ENCODE assay signal across 28 cellular contexts in genomic region chr16:4833584-4833983, GRCh38. TPM values are rescaled to one million over a fixed set of nuclear protein-coding genes. Genes with fewer than 3 reads are reported as not detected.
DNase-seq lines count a peak whose midpoint lies in the region; ATAC-seq, FAIRE-seq and TF ChIP-seq lines count a peak whose summit lies in the region.
"Had no signal": no experiment of that assay in that cellular context is flagged by ENCODE, and none has a peak within 500 bp of the region (broad histone marks: within the 10 kb centered on the region; RNA-seq: fewer than 3 reads in every experiment).

No MANE protein-coding gene starts in this region.

- no peaks in the 10 kb centered on the region for H3K27me3 Mint-ChIP-seq in T-helper 17 cell

- H3K4me3 Mint-ChIP-seq in T-helper 17 cell: no peak overlapping the region
- H3K4me3 Mint-ChIP-seq: CD14-positive monocyte, H9, HFFc6 had no signal

- H4K20me1 ChIP-seq in K562 (replicated peaks; ENCODE audit: control insufficient read depth, insufficient read depth, low read length) (peaks cover 8% of the 10 kb centered on the region), MM.1S (ENCODE audit: insufficient read depth, low read length) (no peaks in the 10 kb centered on the region)

- TF ChIP-seq CTCF in left ventricle myocardium inferior (IDR thresholded peaks at IDR 0.05; ENCODE audit: borderline replicate concordance): no peak
- TF ChIP-seq CTCF in heart left ventricle (IDR thresholded peaks at IDR 0.05): no peak
- no peak for TF ChIP-seq CTCF in K562 (IDR thresholded peaks at IDR 0.05 in 2 of 3, conservative IDR thresholded peaks at IDR 0.05 in 1 of 3; ENCODE audit: insufficient read depth in 2 of 3, low read depth in 1 of 3, low read length in 3 of 3)
- TF ChIP-seq CTCF in transverse colon (IDR thresholded peaks at IDR 0.05): no peak
- TF ChIP-seq CTCF in MM.1S (IDR thresholded peaks at IDR 0.05; ENCODE audit: low read length): no peak
- no peak for TF ChIP-seq CTCF in prostate gland (IDR thresholded peaks at IDR 0.05)

- peak overlapping the region; percentile 93 for H3K27ac ChIP-seq in left ventricle myocardium inferior (replicated peaks)
- H3K27ac ChIP-seq in heart left ventricle: peak overlapping the region in 1 of 12 donors; percentile 34
- 0 out of 3 replicates have a peak overlapping the region, but pooled peaks have one; percentile 2 for H3K27ac ChIP-seq in K562 (ENCODE audit: extremely low read depth, low read depth, low read length)
- H3K27ac ChIP-seq in transverse colon: peak overlapping the region; percentile 12 to 69 (median 63)
- H3K27ac ChIP-seq in MM.1S (ENCODE audit: low read length): no peak overlapping the region
- no peak overlapping the region for H3K27ac ChIP-seq in prostate gland
- H3K27ac ChIP-seq: GM23248, RWPE1 had no signal

- H3K9me3 ChIP-seq in left ventricle myocardium inferior (replicated peaks) (no peaks in the 10 kb centered on the region), heart left ventricle (no peaks in the 10 kb centered on the region), T-helper 17 cell (ENCODE audit: control insufficient read depth, low read length, poor library complexity, severe bottlenecking) (no peaks in the 10 kb centered on the region), K562 (replicated peaks; ENCODE audit: control insufficient read depth, insufficient read depth, low read depth, low read length) (no peaks in the 10 kb centered on the region), transverse colon (no peaks in the 10 kb centered on the region), MM.1S (replicated peaks; ENCODE audit: insufficient read depth, low read length) (no peaks in the 10 kb centered on the region), prostate gland (no peaks in the 10 kb centered on the region)

- no peak overlapping the region for H3K4me3 ChIP-seq in left ventricle myocardium inferior
- H3K4me3 ChIP-seq in heart left ventricle: no peak overlapping the region
- no peak overlapping the region for H3K4me3 ChIP-seq in K562
- no peak overlapping the region for H3K4me3 ChIP-seq in transverse colon
- H3K4me3 ChIP-seq in MM.1S (ENCODE audit: low read length): no peak overlapping the region
- no peak overlapping the region for H3K4me3 ChIP-seq in prostate gland
- H3K4me3 ChIP-seq: GM23248 had no signal

- peaks cover 9% of the 10 kb centered on the region for H3K36me3 Mint-ChIP-seq in T-helper 17 cell (ENCODE audit: low read depth)

- H3K4me1 Mint-ChIP-seq in T-helper 17 cell: peaks cover 18% of the 10 kb centered on the region
- H3K4me1 Mint-ChIP-seq: H9 had no signal

- no peak overlapping the region for H3K27ac Mint-ChIP-seq in T-helper 17 cell
- H3K27ac Mint-ChIP-seq: CD14-positive monocyte, H9 had no signal

- H3K27me3 ChIP-seq in left ventricle myocardium inferior (ENCODE audit: low read depth): no peaks in the 10 kb centered on the region
- H3K27me3 ChIP-seq in heart left ventricle: no peaks in the 10 kb centered on the region
- no peaks in the 10 kb centered on the region for H3K27me3 ChIP-seq in K562 (ENCODE audit: control insufficient read depth in 2 of 2, insufficient read depth in 2 of 2, low read length in 2 of 2)
- H3K27me3 ChIP-seq in transverse colon: no peaks in the 10 kb centered on the region
- H3K27me3 ChIP-seq in MM.1S (replicated peaks; ENCODE audit: insufficient read depth, low read length): no peaks in the 10 kb centered on the region
- no peaks in the 10 kb centered on the region for H3K27me3 ChIP-seq in prostate gland (replicated peaks; ENCODE audit: insufficient read depth)

- H3F3A ChIP-seq in MM.1S (ENCODE audit: insufficient read depth, low read length): peaks cover 8% of the 10 kb centered on the region

- TF ChIP-seq EP300 in K562 (IDR thresholded peaks at IDR 0.05; ENCODE audit: low read length) (no peak), transverse colon (IDR thresholded peaks at IDR 0.05; ENCODE audit: low read depth) (no peak)

- H3K36me3 ChIP-seq in left ventricle myocardium inferior: peaks cover 90% of the 10 kb centered on the region
- H3K36me3 ChIP-seq in heart left ventricle: peaks cover 10 to 99% (median 91%) of the 10 kb centered on the region in 9 donors
- H3K36me3 ChIP-seq in K562 (ENCODE audit: control insufficient read depth, insufficient read depth, low read length): peaks cover 90% of the 10 kb centered on the region
- H3K36me3 ChIP-seq in transverse colon: peaks cover 0 to 46% (median 22%) of the 10 kb centered on the region in 4 donors
- H3K36me3 ChIP-seq in MM.1S (replicated peaks; ENCODE audit: insufficient read depth, low read length): peaks cover 16% of the 10 kb centered on the region; the same call in 1 of the 2 replicates
- peaks cover 5 to 8% of the 10 kb centered on the region in 2 donors for H3K36me3 ChIP-seq in prostate gland

- ATAC-seq in heart left ventricle (no peak), T-helper 17 cell (peak; percentile 4), K562 (no peak)
- ATAC-seq: Panc1 had no signal

- H3K9ac ChIP-seq in K562 (ENCODE audit: insufficient read depth in 1 of 2, low read depth in 2 of 2, low read length in 2 of 2) (no peak overlapping the region), MM.1S (ENCODE audit: low read length) (no peak overlapping the region)
- H3K9ac ChIP-seq: GM23248 had no signal

- TF ChIP-seq RAD21 in K562 (CRISPR knock-in tag; conservative IDR thresholded peaks at IDR 0.05 in 1 of 2, IDR thresholded peaks at IDR 0.05 in 1 of 2): no peak

- DNase-seq in left ventricle myocardium inferior (no peak), heart left ventricle (no peak), T-helper 17 cell (no peak), K562 (ENCODE audit: extremely low read depth in 1 of 4, low spot score in 3 of 4) (no peak), transverse colon (no peak), MM.1S (no peak), prostate gland (ENCODE audit: low spot score) (no peak)
- no peak for DNase-seq in stimulated activated naive CD4-positive, alpha-beta T cell treated with Interleukin-2 at 50 U/mL for 16 hours (lab: John Stamatoyannopoulos, UW)
- DNase-seq: DMS153, DND-41, GM23248, H9, HFFc6, KG1, NCI-H1092, NCI-H1417 treated with DMSO at 0.1 percent for 48 hours, NCI-H1694 treated with DMSO at 0.1 percent for 48 hours, NCI-H2081, NCI-H226, NCI-H510A, NCI-H69, SHP77 had no signal

- no peak for TF ChIP-seq POLR2A in heart left ventricle (IDR thresholded peaks at IDR 0.05)
- TF ChIP-seq POLR2A in K562 (conservative IDR thresholded peaks at IDR 0.05): no peak
- TF ChIP-seq POLR2A in transverse colon (IDR thresholded peaks at IDR 0.05): no peak
- no peak for TF ChIP-seq POLR2A in prostate gland (IDR thresholded peaks at IDR 0.05)

- POLR2A ChIA-PET in K562 (lab: Yijun Ruan, JAX): interaction anchor here (0.7 to 2.8 kb wide), 5 partner anchors 9 to 95 kb away, joined by 3 to 11 read pairs (median 4); no protein-coding TSS in a partner anchor

- H2AFZ ChIP-seq in K562 (ENCODE audit: low read depth, low read length) (no peak overlapping the region), MM.1S (ENCODE audit: low read length) (no peak overlapping the region)
- H2AFZ ChIP-seq: GM23248 had no signal

- H3K9me2 ChIP-seq in MM.1S (replicated peaks; ENCODE audit: insufficient read depth, low read length): no peaks in the 10 kb centered on the region

- FAIRE-seq in K562 (lab: Jason Lieb, UNC): no peak
- FAIRE-seq: HTR-8/SVneo had no signal

- intact Hi-C loops in left ventricle myocardium inferior (cut with micrococcal nuclease) (no loop called here), heart left ventricle (cut with DNase I) (no loop called here), K562 (cut with micrococcal nuclease) (no loop called here), transverse colon (cut with DNase I; ENCODE audit: low total_unique reads) (no loop called here), prostate gland (cut with DNase I) (no loop called here)

- CTCF ChIA-PET in K562 (lab: Yijun Ruan, JAX; ENCODE audit: low intra/inter-chr PET ratio): no interaction called here

- H3K4me1 ChIP-seq in left ventricle myocardium inferior (peaks cover 75% of the 10 kb centered on the region), heart left ventricle (peaks cover 0 to 49% (median 18%) of the 10 kb centered on the region in 12 donors), K562 (replicated peaks in 1 of 2; ENCODE audit: control insufficient read depth in 2 of 2, insufficient read depth in 2 of 2, low read length in 2 of 2) (peaks cover 7 to 11% of the 10 kb centered on the region in 2 experiments; a peak in 4 of 5 replicates), transverse colon (peaks cover 4 to 48% (median 26%) of the 10 kb centered on the region in 4 donors), MM.1S (ENCODE audit: low read length) (peaks cover 11% of the 10 kb centered on the region), prostate gland (replicated peaks) (peaks cover 7% of the 10 kb centered on the region)

- H3K4me2 ChIP-seq in K562 (ENCODE audit: insufficient read depth, low read length) (no peak overlapping the region), MM.1S (ENCODE audit: low read depth, low read length) (no peak overlapping the region)

- in situ Hi-C loops in K562 (cut with MboI) (no loop called here), transverse colon (cut with MboI; ENCODE audit: low pct_ligation_motif_present in 1 of 4, low pct_unique_long_range_greater_than_20kb in 1 of 4, low sequenced_read_pairs in 3 of 4) (no loop called here)

- H3K79me2 ChIP-seq in K562 (ENCODE audit: control insufficient read depth, insufficient read depth, low read length) (peaks cover 27% of the 10 kb centered on the region), MM.1S (ENCODE audit: low read length) (peaks cover 45% of the 10 kb centered on the region)

- H3K9me1 ChIP-seq in K562 (ENCODE audit: control insufficient read depth, insufficient read depth, low read length): no peaks in the 10 kb centered on the region

- WGBS in heart left ventricle, 4 donors: 90 to 98% (median 93%) methylated on average over 1 of the region's 1 CpG
- WGBS in K562 (ENCODE audit: insufficient coverage, low coverage, missing lambda C conversion rate): 100% methylated on average over 1 of the region's 1 CpG
- WGBS in transverse colon (ENCODE audit: low coverage in 1 of 2), 2 donors: 59% methylated on average over 1 of the region's 1 CpG; no CpG with 5 or more reads in 1 of the 2 donors
- 80% methylated on average over 1 of the region's 1 CpG for WGBS in prostate gland

- BruUV-seq in K562 (replicated peaks; lab: Mats Ljungman, UMichigan): no TSS peak

RNA-seq across cellular contexts. Expression of gene GLYR1, which starts 13.5 kb away (rescaled TPM):
- total RNA-seq in left ventricle myocardium inferior (86.7 TPM), heart left ventricle (10 to 100 TPM; 54.3 to 96.6 (median 75.8) TPM), T-helper 17 cell (100 to 1,000 TPM in 1 of 2 donors, 10 to 100 TPM in 1; 91.9 to 108 TPM), K562 (2014; rRNA removed) (36.5 and 41.6 TPM in 2 replicates), K562 (2014; rRNA removed; fragmentation: Illumina TruSeq; extraction: Trizol) (59.6 and 76.9 TPM in 2 replicates), K562 (2015; rRNA removed; fragmentation: Illumina TruSeq; extraction: Trizol) (70.9 and 72.4 TPM in 2 replicates), K562 (2021) (92.7 and 97.6 TPM in 2 replicates), transverse colon (10 to 100 TPM; 50.2 to 88.4 (median 74.0) TPM), prostate gland (10 to 100 TPM; 57.4 to 60.8 TPM)
- polyA plus RNA-seq in heart left ventricle (10 to 100 TPM; 51.3 to 67.2 TPM), K562 (2011; rRNA removed) (60.2 and 63.0 TPM in 2 replicates), K562 (2014; fragmentation: Illumina TruSeq; extraction: Trizol) (96.4 and 99.2 TPM in 2 replicates), K562 (2014; fragmentation: Nextera tagmentation; extraction: Ambion mirVana) (1 to 10 TPM; 6.7 to 8.3 TPM), K562 (2014; rRNA removed) (83.1 and 89.8 TPM in 2 replicates)
- total RNA-seq in K562 (2011; cell fraction: chromatin; rRNA removed; ENCODE audit: low replicate concordance): 172 and 226 TPM in 2 replicates
- 74.0 and 74.7 TPM in 2 replicates for total RNA-seq in K562 (2011; cell fraction: nucleolus; rRNA removed)
- 112 and 153 TPM in 2 replicates for total RNA-seq in K562 (2011; cell fraction: nucleoplasm; rRNA removed)
- 49.4 and 62.8 TPM in 2 replicates for polyA plus RNA-seq in K562 (2011; cell fraction: cytosol; rRNA removed)
- polyA plus RNA-seq in K562 (2011; cell fraction: nucleus; rRNA removed): 66.8 and 89.3 TPM in 2 replicates
- polyA plus RNA-seq in K562 (2012): 65.5 and 88.3 TPM in 2 replicates
- 78.7 and 80.6 TPM in 2 replicates for polyA minus RNA-seq in K562 (2011; rRNA and poly(A)+ RNA removed)
- 28.9 and 29.7 TPM in 2 replicates for polyA minus RNA-seq in K562 (2011; cell fraction: cytosol; rRNA and poly(A)+ RNA removed)
- polyA minus RNA-seq in K562 (2011; cell fraction: nucleus; rRNA and poly(A)+ RNA removed): 31.8 and 43.2 TPM in 2 replicates

RNA-seq across cellular contexts. Expression of gene UBN1, which starts 13.7 kb away (rescaled TPM):
- total RNA-seq in left ventricle myocardium inferior (41.1 TPM), heart left ventricle (10 to 100 TPM; 25.0 to 77.9 (median 32.7) TPM), T-helper 17 cell (10 to 100 TPM; 47.5 to 69.8 TPM), K562 (2014; rRNA removed) (20.6 and 20.8 TPM in 2 replicates), K562 (2014; rRNA removed; fragmentation: Illumina TruSeq; extraction: Trizol) (19.8 and 23.9 TPM in 2 replicates), K562 (2015; rRNA removed; fragmentation: Illumina TruSeq; extraction: Trizol) (24.4 and 25.0 TPM in 2 replicates), K562 (2021) (40.9 and 45.7 TPM in 2 replicates), transverse colon (10 to 100 TPM; 33.6 to 60.2 (median 53.0) TPM), prostate gland (10 to 100 TPM; 28.2 to 56.9 TPM)
- polyA plus RNA-seq in heart left ventricle (10 to 100 TPM; 20.3 to 34.2 TPM), K562 (2011; rRNA removed) (14.9 and 15.4 TPM in 2 replicates), K562 (2014; fragmentation: Illumina TruSeq; extraction: Trizol) (31.2 and 34.2 TPM in 2 replicates), K562 (2014; fragmentation: Nextera tagmentation; extraction: Ambion mirVana) (1 to 10 TPM; 1.5 to 2.4 TPM), K562 (2014; rRNA removed) (21.1 and 25.5 TPM in 2 replicates)
- total RNA-seq in K562 (2011; cell fraction: chromatin; rRNA removed; ENCODE audit: low replicate concordance): 79.4 and 106 TPM in 2 replicates
- total RNA-seq in K562 (2011; cell fraction: nucleolus; rRNA removed): 59.1 and 60.7 TPM in 2 replicates
- total RNA-seq in K562 (2011; cell fraction: nucleoplasm; rRNA removed): 65.0 TPM in 2 replicates
- 14.7 and 17.3 TPM in 2 replicates for polyA plus RNA-seq in K562 (2011; cell fraction: cytosol; rRNA removed)
- polyA plus RNA-seq in K562 (2011; cell fraction: nucleus; rRNA removed): 42.6 and 53.3 TPM in 2 replicates
- polyA plus RNA-seq in K562 (2012): 29.7 and 30.3 TPM in 2 replicates
- 17.7 and 25.8 TPM in 2 replicates for polyA minus RNA-seq in K562 (2011; rRNA and poly(A)+ RNA removed)
- polyA minus RNA-seq in K562 (2011; cell fraction: cytosol; rRNA and poly(A)+ RNA removed): 16.8 and 27.0 TPM in 2 replicates
- 21.5 and 21.8 TPM in 2 replicates for polyA minus RNA-seq in K562 (2011; cell fraction: nucleus; rRNA and poly(A)+ RNA removed)

RNA-seq across cellular contexts. Expression of gene ROGDI, which starts 31.2 kb away (rescaled TPM):
- total RNA-seq in left ventricle myocardium inferior (97.4 TPM), heart left ventricle (100 to 1,000 TPM in 4 of 9 donors, 10 to 100 TPM in 5; 58.4 to 167 (median 95.0) TPM), T-helper 17 cell (10 to 100 TPM; 15.0 to 21.2 TPM), K562 (2014; rRNA removed) (22.2 and 25.3 TPM in 2 replicates), K562 (2014; rRNA removed; fragmentation: Illumina TruSeq; extraction: Trizol) (4.9 and 8.2 TPM in 2 replicates), K562 (2015; rRNA removed; fragmentation: Illumina TruSeq; extraction: Trizol) (16.8 and 18.3 TPM in 2 replicates), K562 (2021) (24.4 and 28.4 TPM in 2 replicates), transverse colon (10 to 100 TPM; 28.1 to 75.2 (median 43.7) TPM), prostate gland (10 to 100 TPM; 37.5 to 46.9 TPM)
- polyA plus RNA-seq in heart left ventricle (100 to 1,000 TPM in 1 of 2 donors, 10 to 100 TPM in 1; 43.4 to 134 TPM), K562 (2011; rRNA removed) (13.1 and 19.3 TPM in 2 replicates), K562 (2014; fragmentation: Illumina TruSeq; extraction: Trizol) (16.5 and 24.8 TPM in 2 replicates), K562 (2014; fragmentation: Nextera tagmentation; extraction: Ambion mirVana) (1 to 10 TPM in 1 of 2 experiments, under 1 TPM in 1; 0.97 to 1.1 TPM), K562 (2014; rRNA removed) (36.1 and 37.3 TPM in 2 replicates)
- total RNA-seq in K562 (2011; cell fraction: chromatin; rRNA removed; ENCODE audit: low replicate concordance): 11.5 and 33.7 TPM in 2 replicates
- 25.3 and 25.8 TPM in 2 replicates for total RNA-seq in K562 (2011; cell fraction: nucleolus; rRNA removed)
- total RNA-seq in K562 (2011; cell fraction: nucleoplasm; rRNA removed): 16.5 and 22.7 TPM in 2 replicates
- 26.0 and 56.4 TPM in 2 replicates for polyA plus RNA-seq in K562 (2011; cell fraction: cytosol; rRNA removed)
- 80.7 and 101 TPM in 2 replicates for polyA plus RNA-seq in K562 (2011; cell fraction: nucleus; rRNA removed)
- polyA plus RNA-seq in K562 (2012): 24.8 and 32.1 TPM in 2 replicates
- polyA minus RNA-seq in K562 (2011; rRNA and poly(A)+ RNA removed): 2.8 and 5.1 TPM in 2 replicates
- polyA minus RNA-seq in K562 (2011; cell fraction: cytosol; rRNA and poly(A)+ RNA removed): 6.8 and 9.5 TPM in 2 replicates
- polyA minus RNA-seq in K562 (2011; cell fraction: nucleus; rRNA and poly(A)+ RNA removed): 8.1 and 10.2 TPM in 2 replicates

RNA-seq across cellular contexts. Expression of gene SMIM22, which starts 38.4 kb away (rescaled TPM):
- total RNA-seq in left ventricle myocardium inferior: not detected
- total RNA-seq in heart left ventricle: not detected
- not detected for polyA plus RNA-seq in heart left ventricle
- not detected for total RNA-seq in T-helper 17 cell
- not detected in 2 replicates for total RNA-seq in K562 (2011; cell fraction: chromatin; rRNA removed; ENCODE audit: low replicate concordance)
- total RNA-seq in K562 (2011; cell fraction: nucleolus; rRNA removed): not detected in 2 replicates
- not detected in 2 replicates for total RNA-seq in K562 (2011; cell fraction: nucleoplasm; rRNA removed)
- total RNA-seq in K562 (2014; rRNA removed): not detected in 2 replicates
- not detected in 2 replicates for total RNA-seq in K562 (2014; rRNA removed; fragmentation: Illumina TruSeq; extraction: Trizol)
- total RNA-seq in K562 (2015; rRNA removed; fragmentation: Illumina TruSeq; extraction: Trizol): not detected in 2 replicates
- total RNA-seq in K562 (2021): not detected in 2 replicates
- polyA plus RNA-seq in K562 (2011; rRNA removed): not detected in 2 replicates
- polyA plus RNA-seq in K562 (2011; cell fraction: cytosol; rRNA removed): 0.97 TPM in 1 of 2 replicates, not detected in the other
- polyA plus RNA-seq in K562 (2011; cell fraction: nucleus; rRNA removed): not detected in 2 replicates
- polyA plus RNA-seq in K562 (2012): 0.42 TPM in 1 of 2 replicates, not detected in the other
- not detected in 2 replicates for polyA plus RNA-seq in K562 (2014; fragmentation: Illumina TruSeq; extraction: Trizol)
- polyA plus RNA-seq in K562 (2014; fragmentation: Nextera tagmentation; extraction: Ambion mirVana): not detected
- polyA plus RNA-seq in K562 (2014; rRNA removed): not detected in 2 replicates
- not detected in 2 replicates for polyA minus RNA-seq in K562 (2011; rRNA and poly(A)+ RNA removed)
- not detected in 2 replicates for polyA minus RNA-seq in K562 (2011; cell fraction: cytosol; rRNA and poly(A)+ RNA removed)
- not detected in 2 replicates for polyA minus RNA-seq in K562 (2011; cell fraction: nucleus; rRNA and poly(A)+ RNA removed)
- 100 to 1,000 TPM in 3 of 4 donors, 10 to 100 TPM in 1; 88.0 to 450 (median 252) TPM for total RNA-seq in transverse colon
- 10 to 100 TPM in 1 of 2 donors, 1 to 10 TPM in 1; 5.6 to 29.0 TPM for total RNA-seq in prostate gland
- total RNA-seq: A673, GM23248, H9, HFFc6, SK-MEL-5 had no signal
- polyA plus RNA-seq: CD14-positive monocyte, GM23248 had no signal

RNA-seq across cellular contexts. Expression of gene SEPTIN12, which starts 45.4 kb away (rescaled TPM):
- not detected for total RNA-seq in left ventricle myocardium inferior
- under 1 TPM in 1 of 9 donors, not detected in 8; 0.32 TPM for total RNA-seq in heart left ventricle
- polyA plus RNA-seq in heart left ventricle: not detected
- not detected for total RNA-seq in T-helper 17 cell
- total RNA-seq in K562 (2011; cell fraction: chromatin; rRNA removed; ENCODE audit: low replicate concordance): not detected in 2 replicates
- not detected in 2 replicates for total RNA-seq in K562 (2011; cell fraction: nucleolus; rRNA removed)
- not detected in 2 replicates for total RNA-seq in K562 (2011; cell fraction: nucleoplasm; rRNA removed)
- total RNA-seq in K562 (2014; rRNA removed): not detected in 2 replicates
- not detected in 2 replicates for total RNA-seq in K562 (2014; rRNA removed; fragmentation: Illumina TruSeq; extraction: Trizol)
- total RNA-seq in K562 (2015; rRNA removed; fragmentation: Illumina TruSeq; extraction: Trizol): not detected in 2 replicates
- not detected in 2 replicates for total RNA-seq in K562 (2021)
- polyA plus RNA-seq in K562 (2011; rRNA removed): not detected in 2 replicates
- polyA plus RNA-seq in K562 (2011; cell fraction: cytosol; rRNA removed): not detected in 2 replicates
- 0.21 TPM in 1 of 2 replicates, not detected in the other for polyA plus RNA-seq in K562 (2011; cell fraction: nucleus; rRNA removed)
- polyA plus RNA-seq in K562 (2012): not detected in 2 replicates
- not detected in 2 replicates for polyA plus RNA-seq in K562 (2014; fragmentation: Illumina TruSeq; extraction: Trizol)
- polyA plus RNA-seq in K562 (2014; fragmentation: Nextera tagmentation; extraction: Ambion mirVana): not detected
- polyA plus RNA-seq in K562 (2014; rRNA removed): not detected in 2 replicates
- polyA minus RNA-seq in K562 (2011; rRNA and poly(A)+ RNA removed): not detected in 2 replicates
- not detected in 2 replicates for polyA minus RNA-seq in K562 (2011; cell fraction: cytosol; rRNA and poly(A)+ RNA removed)
- not detected in 2 replicates for polyA minus RNA-seq in K562 (2011; cell fraction: nucleus; rRNA and poly(A)+ RNA removed)
- not detected for total RNA-seq in transverse colon
- 10 to 100 TPM in 1 of 2 donors, not detected in 1; 10.8 TPM for total RNA-seq in prostate gland
- total RNA-seq: A673, GM23248, HFFc6, SK-MEL-5 had no signal
- polyA plus RNA-seq: CD14-positive monocyte, GM23248 had no signal

Comparison
In these comparisons a context has a peak if more than half of its experiments do, and no peak if none do; other contexts are left out.
1. H3K27ac ChIP-seq: peak in left ventricle myocardium inferior (single experiment), K562 (single experiment) and transverse colon (4 of 4); none in MM.1S (single experiment) and prostate gland (0 of 2).